Comparison of ENCODE assay signal across 8 cellular contexts in the genomic region with DNA sequence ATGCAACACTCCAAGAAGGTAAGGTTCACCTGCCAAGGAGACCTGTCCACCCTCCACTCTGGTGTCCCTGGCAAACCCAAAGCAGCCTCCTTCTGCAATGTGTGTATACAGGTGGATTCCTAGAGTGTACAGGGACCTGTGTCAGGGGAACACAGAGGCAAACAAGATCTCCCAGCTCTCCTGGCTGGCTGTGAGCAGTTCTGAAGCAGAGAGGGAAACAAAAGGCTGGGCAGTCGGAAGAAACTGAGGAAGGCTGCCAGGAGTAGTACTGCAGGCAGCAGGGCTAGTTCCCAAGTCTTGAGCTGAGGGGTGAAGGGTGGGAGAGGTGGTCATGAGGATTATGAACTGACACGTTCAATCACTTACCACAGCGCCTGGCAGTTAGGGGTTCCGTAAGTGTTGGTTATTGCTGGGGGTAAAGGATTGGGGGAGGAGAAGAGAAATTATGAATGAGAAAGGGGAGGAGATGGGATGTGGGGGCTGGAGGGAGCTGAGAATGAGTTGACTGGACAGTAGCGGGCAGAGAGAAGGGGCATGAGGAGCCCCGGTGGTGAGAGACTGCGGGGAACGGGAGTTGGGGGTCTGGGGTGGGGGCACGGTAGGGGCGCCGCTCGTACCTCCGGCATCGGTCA. TPM values are rescaled to one million over a fixed set of nuclear protein-coding genes. Genes with fewer than 3 reads are reported as not detected.
A peak's percentile ranks its signal among the peaks of the same experiment; 100 is the strongest.
DNase-seq lines count a peak whose midpoint lies in the region; ATAC-seq, FAIRE-seq and TF ChIP-seq lines count a peak whose summit lies in the region.

No MANE protein-coding gene starts in this region.

- TF ChIP-seq CTCF in AG09309 (IDR thresholded peaks at IDR 0.05; ENCODE audit: control insufficient read depth, insufficient read depth, low read depth, low read length, missing control alignments) (no peak), HFFc6 (IDR thresholded peaks at IDR 0.05) (no peak), astrocyte (IDR thresholded peaks at IDR 0.05; ENCODE audit: insufficient read depth, low read depth, low read length) (no peak), right lobe of liver (IDR thresholded peaks at IDR 0.05) (no peak), thyroid gland (IDR thresholded peaks at IDR 0.05) (no peak)

- WGBS in right lobe of liver (ENCODE audit: insufficient coverage, low coverage, low lambda C conversion rate, missing lambda C conversion rate): 2% methylated on average over 9 of the region's 14 CpGs
- WGBS in thyroid gland, 2 donors: 1 to 2% methylated on average over 14 of the region's 14 CpGs

- no peak for FAIRE-seq in astrocyte (lab: Jason Lieb, UNC)

- H3K4me3 Mint-ChIP-seq in HFFc6: peak overlapping the region; percentile 93
- H3K4me3 Mint-ChIP-seq in astrocyte (ENCODE audit: unreplicated experiment): peak overlapping the region; percentile 92

- H3K27me3 ChIP-seq in astrocyte (ENCODE audit: insufficient read depth, low read length): no peaks in the 10 kb centered on the region
- H3K27me3 ChIP-seq in right lobe of liver: no peaks in the 10 kb centered on the region
- H3K27me3 ChIP-seq in thyroid gland: no peaks in the 10 kb centered on the region

- H4K20me1 ChIP-seq in astrocyte (ENCODE audit: insufficient read depth, low read length): peaks cover 16% of the 10 kb centered on the region

- peak overlapping the region; percentile 95 for H3K4me2 ChIP-seq in astrocyte (ENCODE audit: low read length)

- H3K4me3 ChIP-seq in AG09309 (ENCODE audit: control insufficient read depth, low read depth, low read length) (peak overlapping the region; percentile 71), astrocyte (ENCODE audit: insufficient read depth, low read depth, low read length) (peak overlapping the region; percentile 69), right lobe of liver (peak overlapping the region; percentile 69 to 96 (median 77)), thyroid gland (replicated peaks in 1 of 3) (peak overlapping the region; percentile 38 to 93 (median 71))

- peak overlapping the region; percentile 85 for H3K9ac ChIP-seq in astrocyte (ENCODE audit: low read length)

- H3K9me3 ChIP-seq in astrocyte (ENCODE audit: insufficient read depth, low read depth, low read length): no peaks in the 10 kb centered on the region
- H3K9me3 ChIP-seq in right lobe of liver: no peaks in the 10 kb centered on the region
- no peaks in the 10 kb centered on the region for H3K9me3 ChIP-seq in thyroid gland

- H3K79me2 ChIP-seq in astrocyte (ENCODE audit: insufficient read depth, low read length): peaks cover 29% of the 10 kb centered on the region

- peak overlapping the region; percentile 63 for H3K27ac ChIP-seq in astrocyte (ENCODE audit: low read depth, low read length)
- H3K27ac ChIP-seq in right lobe of liver: no peak overlapping the region
- no peak overlapping the region for H3K27ac ChIP-seq in thyroid gland

- no peaks in the 10 kb centered on the region for H3K9me3 Mint-ChIP-seq in HFFc6
- H3K9me3 Mint-ChIP-seq in astrocyte (ENCODE audit: unreplicated experiment): no peaks in the 10 kb centered on the region

- peaks cover 17% of the 10 kb centered on the region; the same call in 1 of the 2 replicates for H3K36me3 Mint-ChIP-seq in HFFc6 (ENCODE audit: low read depth)
- H3K36me3 Mint-ChIP-seq in astrocyte (ENCODE audit: low read depth, unreplicated experiment): peaks cover 3% of the 10 kb centered on the region

- H3K36me3 ChIP-seq in astrocyte (ENCODE audit: insufficient read depth, low read length) (peaks cover 6% of the 10 kb centered on the region), right lobe of liver (peaks cover 0 to 18% (median 0%) of the 10 kb centered on the region in 4 donors), thyroid gland (peaks cover 3 to 21% of the 10 kb centered on the region in 2 donors)

- TF ChIP-seq POLR2A in right lobe of liver (IDR thresholded peaks at IDR 0.05): no peak
- no peak for TF ChIP-seq POLR2A in thyroid gland (IDR thresholded peaks at IDR 0.05)

- intact Hi-C loops in right lobe of liver (cut with DNase I) (no loop called here), thyroid gland (cut with DNase I) (loop anchor here (10.0 kb wide), 1 partner anchor 110 kb away; the partner anchor contains the start of genes PAGR1 and PRRT2)

- H3K27me3 Mint-ChIP-seq in HFFc6 (ENCODE audit: insufficient read depth): peaks cover 3% of the 10 kb centered on the region; the same call in 1 of the 2 replicates
- no peaks in the 10 kb centered on the region for H3K27me3 Mint-ChIP-seq in astrocyte (ENCODE audit: low read depth, unreplicated experiment)

- H3K4me1 Mint-ChIP-seq in HFFc6 (ENCODE audit: low read depth) (peaks cover 47% of the 10 kb centered on the region), astrocyte (ENCODE audit: low read depth, unreplicated experiment) (peaks cover 9% of the 10 kb centered on the region)

- peak overlapping the region; percentile 84 for H2AFZ ChIP-seq in astrocyte (ENCODE audit: low read depth, low read length)

- H3K27ac Mint-ChIP-seq in HFFc6: peak overlapping the region; percentile 32; the same call in 1 of the 2 replicates
- peak overlapping the region; percentile 50 for H3K27ac Mint-ChIP-seq in astrocyte (ENCODE audit: unreplicated experiment)

- DNase-seq in AG09309 (ENCODE audit: low read depth) (no peak), HFFc6 (no peak), astrocyte (ENCODE audit: low read depth) (no peak), right lobe of liver (no peak), thyroid gland (no peak), NCI-H1105 treated with DMSO at 0.1 percent for 48 hours (lab: John Stamatoyannopoulos, UW) (no peak)

- ATAC-seq in right lobe of liver: no peak
- ATAC-seq in HG03108 (IDR thresholded peaks at IDR 0.05; ENCODE audit: unreplicated experiment): no peak
- no peak for ATAC-seq in GM18873 (IDR thresholded peaks at IDR 0.05; ENCODE audit: low FRiP score, unreplicated experiment)

- peaks cover 17% of the 10 kb centered on the region for H3K4me1 ChIP-seq in astrocyte (ENCODE audit: insufficient read depth, low read length)
- peaks cover 0 to 17% (median 2%) of the 10 kb centered on the region in 4 donors for H3K4me1 ChIP-seq in right lobe of liver
- H3K4me1 ChIP-seq in thyroid gland: peaks cover 8 to 15% of the 10 kb centered on the region in 2 donors

RNA-seq across cellular contexts. Expression of gene KCTD13, which starts 0.7 kb away (rescaled TPM):
- 10 to 100 TPM; 13.9 to 17.0 (median 16.1) TPM for total RNA-seq in HFFc6 (2021; fragmentation: NEBNext Ultra II Directional; extraction: Animal tissue kit (Norgen Biotek cat#: 25700))
- 25.1 and 27.1 TPM in 2 replicates for total RNA-seq in astrocyte
- total RNA-seq in right lobe of liver: 10 to 100 TPM in 1 of 6 experiments, 1 to 10 TPM in 5; 5.4 to 13.5 (median 7.2) TPM
- 10 to 100 TPM in 3 of 4 donors, 1 to 10 TPM in 1; 9.8 to 27.5 (median 15.5) TPM for total RNA-seq in thyroid gland

RNA-seq across cellular contexts. Expression of gene ASPHD1, which starts 25.0 kb away (rescaled TPM):
- 10 to 100 TPM in 4 of 6 experiments, 1 to 10 TPM in 2; 5.1 to 15.9 (median 14.1) TPM for total RNA-seq in HFFc6 (2021; fragmentation: NEBNext Ultra II Directional; extraction: Animal tissue kit (Norgen Biotek cat#: 25700))
- 43.3 and 44.8 TPM in 2 replicates for total RNA-seq in astrocyte
- total RNA-seq in right lobe of liver: under 1 TPM in 2 of 6 experiments, not detected in 4; 0.38 to 0.50 TPM
- not detected for total RNA-seq in thyroid gland

RNA-seq across cellular contexts. Expression of gene SEZ6L2, which starts 25.9 kb away (rescaled TPM):
- total RNA-seq in HFFc6 (2021; fragmentation: NEBNext Ultra II Directional; extraction: Animal tissue kit (Norgen Biotek cat#: 25700)): 1 to 10 TPM; 1.5 to 4.5 (median 3.9) TPM
- total RNA-seq in astrocyte (69.6 and 90.6 TPM in 2 replicates), right lobe of liver (under 1 TPM; 0.15 to 0.56 (median 0.32) TPM), thyroid gland (1 to 10 TPM in 2 of 4 donors, under 1 TPM in 2; 0.33 to 1.5 (median 0.79) TPM)

RNA-seq across cellular contexts. Expression of gene TMEM219, which starts 36.6 kb away (rescaled TPM):
- total RNA-seq in HFFc6 (2021; fragmentation: NEBNext Ultra II Directional; extraction: Animal tissue kit (Norgen Biotek cat#: 25700)): 100 to 1,000 TPM; 105 to 122 (median 110) TPM
- 96.6 and 104 TPM in 2 replicates for total RNA-seq in astrocyte
- total RNA-seq in right lobe of liver: 10 to 100 TPM; 49.9 to 75.9 (median 57.1) TPM
- total RNA-seq in thyroid gland: 100 to 1,000 TPM in 3 of 4 donors, 10 to 100 TPM in 1; 93.2 to 140 (median 135) TPM

RNA-seq across cellular contexts. Expression of gene TAOK2, which starts 48.4 kb away (rescaled TPM):
- total RNA-seq in HFFc6 (2021; fragmentation: NEBNext Ultra II Directional; extraction: Animal tissue kit (Norgen Biotek cat#: 25700)): 10 to 100 TPM; 50.4 to 56.9 (median 53.0) TPM
- total RNA-seq in astrocyte (55.2 and 55.9 TPM in 2 replicates), right lobe of liver (10 to 100 TPM; 15.8 to 19.6 (median 17.2) TPM), thyroid gland (10 to 100 TPM; 48.8 to 62.6 (median 55.2) TPM)

Comparison
In these comparisons a context has a peak if more than half of its experiments do, and no peak if none do; other contexts are left out.
1. RNA of gene ASPHD1, which starts 25.0 kb away (total RNA-seq): 43.3 to 44.8 TPM in astrocyte and 5.1 to 15.9 TPM in HFFc6; 0.38 to 0.50 TPM in right lobe of liver and not detected in thyroid gland; every median in the first group is over 4 times any median in the second.
2. RNA of gene SEZ6L2, which starts 25.9 kb away (total RNA-seq): 69.6 to 90.6 TPM in astrocyte; 1.5 to 4.5 TPM in HFFc6, 0.33 to 1.5 TPM in thyroid gland and 0.15 to 0.56 TPM in right lobe of liver; every median in the first group is over 10 times any median in the second.
3. Peak in every context shown above with its lines, with median percentiles within 50 percentile points of each other: H3K4me3 ChIP-seq.